3 cellular contexts compared by ENCODE assay signal in genomic region chr2:143705108-143705686, GRCh38.
TF ChIP-seq lines count a peak whose summit lies in the region.

No MANE protein-coding gene starts in this region.

TF ChIP-seq in Ishikawa, 13 proteins besides CTCF, POLR2A, EP300 and RAD21 (continued from another document):
- no peak for TF ChIP-seq EGR1 (IDR thresholded peaks at IDR 0.05)
- TF ChIP-seq ZBTB7A (IDR thresholded peaks at IDR 0.05; ENCODE audit: low read depth) = no peak
- no peak for TF ChIP-seq YY1 (IDR thresholded peaks at IDR 0.05; ENCODE audit: low read depth)

TF ChIP-seq in K562, 482 proteins besides CTCF, POLR2A, EP300 and RAD21 (continued from another document):
- TF ChIP-seq ZNF398 (CRISPR knock-in tag; IDR thresholded peaks at IDR 0.05) = no peak
- no peak for TF ChIP-seq ZNF212 (CRISPR knock-in tag; IDR thresholded peaks at IDR 0.05)
- TF ChIP-seq ARID2 (IDR thresholded peaks at IDR 0.05) = no peak
- TF ChIP-seq MAFG (tag; conservative IDR thresholded peaks at IDR 0.05) = peak; percentile 56; the same call in 1 of the 2 replicates
- peak; percentile 75 for TF ChIP-seq MAFK (IDR thresholded peaks at IDR 0.05; ENCODE audit: low read length)
- TF ChIP-seq ZNF316 (IDR thresholded peaks at IDR 0.05) = peak; percentile 84
- TF ChIP-seq KDM1A (IDR thresholded peaks at IDR 0.05) = no peak
- no peak for TF ChIP-seq SAP30 (IDR thresholded peaks at IDR 0.05; ENCODE audit: borderline replicate concordance, insufficient read depth, low read depth, low read length, poor library complexity, severe bottlenecking)
- TF ChIP-seq KLF10 (CRISPR knock-in tag; IDR thresholded peaks at IDR 0.05) = no peak
- peak; percentile 88 for TF ChIP-seq C11orf30 (IDR thresholded peaks at IDR 0.05; ENCODE audit: low read depth)

TF ChIP-seq in WTC11, 78 proteins besides CTCF, POLR2A, EP300 and RAD21:
- TF ChIP-seq MAX (CRISPR knock-in tag; IDR thresholded peaks at IDR 0.05) = no peak
- TF ChIP-seq ATF6 (CRISPR knock-in tag; IDR thresholded peaks at IDR 0.05) = no peak
- no peak for TF ChIP-seq ZNF219 (CRISPR knock-in tag; IDR thresholded peaks at IDR 0.05; ENCODE audit: borderline replicate concordance)
- no peak for TF ChIP-seq ELF4 (CRISPR knock-in tag; IDR thresholded peaks at IDR 0.05; ENCODE audit: low read depth)
- TF ChIP-seq ZNF232 (CRISPR knock-in tag; IDR thresholded peaks at IDR 0.05) = no peak
- TF ChIP-seq FOXJ3 (CRISPR knock-in tag; IDR thresholded peaks at IDR 0.05; ENCODE audit: borderline replicate concordance) = no peak
- no peak for TF ChIP-seq ZNF263 (CRISPR knock-in tag; IDR thresholded peaks at IDR 0.05; ENCODE audit: low read depth)
- TF ChIP-seq GTF2I (CRISPR knock-in tag; conservative IDR thresholded peaks at IDR 0.05) = no peak
TF ChIP-seq in WTC11: peak in this region for 0.
